ENCODE assay signal across 18 cellular contexts in the genomic region with DNA sequence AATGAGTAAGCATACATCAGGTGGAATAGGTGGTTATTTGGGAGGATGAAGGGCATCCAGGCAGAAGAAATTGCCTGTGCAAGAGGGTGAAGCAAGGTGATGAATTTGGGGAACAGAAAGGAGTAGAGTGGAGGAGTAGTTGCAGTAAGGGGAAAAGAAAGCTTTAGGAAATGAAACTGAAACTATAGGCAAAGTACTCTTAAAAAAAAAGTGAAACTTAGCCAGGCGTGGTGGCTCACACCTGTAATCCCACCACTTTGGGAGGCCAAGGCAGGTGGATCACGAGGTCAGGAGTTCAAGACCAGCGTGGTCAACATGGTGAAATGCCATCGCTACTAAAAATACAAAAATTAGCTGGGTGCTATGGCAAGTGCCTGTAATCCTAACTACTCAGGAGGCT. TPM values are rescaled to one million over a fixed set of nuclear protein-coding genes. Genes with fewer than 3 reads are reported as not detected.
DNase-seq lines count a peak whose midpoint lies in the region; ATAC-seq and TF ChIP-seq lines count a peak whose summit lies in the region.
"Had no signal": no experiment of that assay in that cellular context is flagged by ENCODE, and none has a peak within 500 bp of the region (broad histone marks: within the 10 kb centered on the region; RNA-seq: fewer than 3 reads in every experiment).

No MANE protein-coding gene starts in this region.

- H3K36me3 Mint-ChIP-seq in CD4-positive, CD25-positive, alpha-beta regulatory T cell = peaks cover 51% of the 10 kb centered on the region
- peaks cover 58% of the 10 kb centered on the region for H3K36me3 Mint-ChIP-seq in T-helper 2 cell treated with Interferon-gamma antibody and Interleukin-4, amounts not matched to agents 5 μg/mL and 100 μg/mL, for 36 hours (ENCODE audit: low read depth)

- H3K27me3 Mint-ChIP-seq in CD4-positive, CD25-positive, alpha-beta regulatory T cell = no peaks in the 10 kb centered on the region
- H3K27me3 Mint-ChIP-seq in T-helper 2 cell treated with Interferon-gamma antibody and Interleukin-4, amounts not matched to agents 5 μg/mL and 100 μg/mL, for 36 hours (ENCODE audit: low read depth) = no peaks in the 10 kb centered on the region
- H3K27me3 Mint-ChIP-seq: activated naive CD4-positive, alpha-beta T cell treated with anti-CD3 and anti-CD28 coated beads, Interleukin-2, amount 50 U/mL, for 24 hours had no signal

- H3K27me3 ChIP-seq in CD4-positive, CD25-positive, alpha-beta regulatory T cell (ENCODE audit: control insufficient read depth, insufficient read depth, low read length) = no peaks in the 10 kb centered on the region
- H3K27me3 ChIP-seq in vagina = no peaks in the 10 kb centered on the region
- H3K27me3 ChIP-seq: esophagus squamous epithelium, SJSA1 had no signal

- H3K9me3 ChIP-seq in CD4-positive, CD25-positive, alpha-beta regulatory T cell (ENCODE audit: control insufficient read depth in 2 of 2, low read length in 2 of 2) = no peaks in the 10 kb centered on the region
- H3K9me3 ChIP-seq in vagina = no peaks in the 10 kb centered on the region
- H3K9me3 ChIP-seq: esophagus squamous epithelium, SJSA1 had no signal

- H3K27ac ChIP-seq in CD4-positive, CD25-positive, alpha-beta regulatory T cell (ENCODE audit: insufficient read depth, low read length, poor library complexity, severe bottlenecking) = no peak overlapping the region
- no peak overlapping the region for H3K27ac ChIP-seq in vagina
- H3K27ac ChIP-seq: esophagus squamous epithelium, SJSA1 had no signal

- peak overlapping the region in 1 of 4 donors; percentile 2 for H3K4me3 Mint-ChIP-seq in CD4-positive, CD25-positive, alpha-beta regulatory T cell
- peak overlapping the region; percentile 43 for H3K4me3 Mint-ChIP-seq in T-helper 2 cell treated with Interferon-gamma antibody and Interleukin-4, amounts not matched to agents 5 μg/mL and 100 μg/mL, for 36 hours
- H3K4me3 Mint-ChIP-seq: activated naive CD4-positive, alpha-beta T cell treated with anti-CD3 and anti-CD28 coated beads, Interleukin-2, amount 50 U/mL, for 24 hours; stimulated activated effector memory CD8-positive, alpha-beta T cell treated with anti-CD3 and anti-CD28 coated beads, Interleukin-12 subunit alpha, Interleukin-12 subunit beta, amount 100 ng/mL, for 72 hours had no signal

- no peak for TF ChIP-seq CTCF in vagina (IDR thresholded peaks at IDR 0.05)

- peaks cover 5 to 13% (median 10%) of the 10 kb centered on the region in 4 donors for H3K4me1 Mint-ChIP-seq in CD4-positive, CD25-positive, alpha-beta regulatory T cell
- peaks cover 14% of the 10 kb centered on the region for H3K4me1 Mint-ChIP-seq in T-helper 2 cell treated with Interferon-gamma antibody and Interleukin-4, amounts not matched to agents 5 μg/mL and 100 μg/mL, for 36 hours (ENCODE audit: low read depth)

- DNase-seq in CD4-positive, CD25-positive, alpha-beta regulatory T cell = peak in 1 of 3 donors; percentile 44
- DNase-seq in T-helper 2 cell treated with Interferon-gamma antibody and Interleukin-4, amounts not matched to agents 5 μg/mL and 100 μg/mL, for 36 hours (ENCODE audit: low spot score) = no peak
- no peak for DNase-seq in central memory CD4-positive, alpha-beta T cell
- DNase-seq in DMS53 treated with DMSO at 0.1 percent for 48 hours (lab: John Stamatoyannopoulos, UW; ENCODE audit: unreplicated experiment) (no peak), vagina (ENCODE audit: extremely low spot score in 2 of 2) (no peak)
- DNase-seq: activated CD4-positive, CD25-positive, alpha-beta regulatory T cell treated with anti-CD3 and anti-CD28 coated beads, Interleukin-2, amount 50 U/mL, for 72 hours; esophagus squamous epithelium; GDM1; midbrain; NCI-H510A; stimulated activated CD4-positive, alpha-beta T cell treated with anti-CD3 and anti-CD28 coated beads, Interleukin-1b, Interleukin-23, amount 100 ng/mL, for 48 hours had no signal

- H3K9me3 Mint-ChIP-seq in CD4-positive, CD25-positive, alpha-beta regulatory T cell = peaks cover 0 to 1% (median 0%) of the 10 kb centered on the region in 7 donors
- peaks cover 5% of the 10 kb centered on the region for H3K9me3 Mint-ChIP-seq in T-helper 2 cell treated with Interferon-gamma antibody and Interleukin-4, amounts not matched to agents 5 μg/mL and 100 μg/mL, for 36 hours
- H3K9me3 Mint-ChIP-seq: activated naive CD4-positive, alpha-beta T cell treated with anti-CD3 and anti-CD28 coated beads, Interleukin-2, amount 50 U/mL, for 24 hours; stimulated activated effector memory CD8-positive, alpha-beta T cell treated with anti-CD3 and anti-CD28 coated beads, Interleukin-12 subunit alpha, Interleukin-12 subunit beta, amount 100 ng/mL, for 72 hours had no signal

- intact Hi-C loops in vagina (cut with DNase I) = no loop called here

- no peaks in the 10 kb centered on the region for H3K4me1 ChIP-seq in CD4-positive, CD25-positive, alpha-beta regulatory T cell (ENCODE audit: control insufficient read depth, insufficient read depth, low read length, poor library complexity, severe bottlenecking)
- H3K4me1 ChIP-seq in vagina = no peaks in the 10 kb centered on the region
- H3K4me1 ChIP-seq: esophagus squamous epithelium, SJSA1 had no signal

- no peak for ATAC-seq in CD4-positive, CD25-positive, alpha-beta regulatory T cell (ENCODE audit: low read depth in 2 of 2)
- ATAC-seq in GM18517 (IDR thresholded peaks at IDR 0.05; ENCODE audit: unreplicated experiment) (peak; percentile 46), HG03066 (IDR thresholded peaks at IDR 0.05; ENCODE audit: low read depth, unreplicated experiment) (peak; percentile 52), GM18873 (IDR thresholded peaks at IDR 0.05; ENCODE audit: low FRiP score, unreplicated experiment) (no peak)
- ATAC-seq: HCT116; stimulated activated effector memory CD8-positive, alpha-beta T cell treated with anti-CD3 and anti-CD28 coated beads, Interleukin-12 subunit alpha, Interleukin-12 subunit beta, amount 100 ng/mL, for 72 hours had no signal

- peak overlapping the region in 2 of 3 donors; percentile 34 to 43 for H3K27ac Mint-ChIP-seq in CD4-positive, CD25-positive, alpha-beta regulatory T cell
- peak overlapping the region; percentile 87 for H3K27ac Mint-ChIP-seq in T-helper 2 cell treated with Interferon-gamma antibody and Interleukin-4, amounts not matched to agents 5 μg/mL and 100 μg/mL, for 36 hours
- H3K27ac Mint-ChIP-seq: activated naive CD4-positive, alpha-beta T cell treated with anti-CD3 and anti-CD28 coated beads, Interleukin-2, amount 50 U/mL, for 24 hours; stimulated activated effector memory CD8-positive, alpha-beta T cell treated with anti-CD3 and anti-CD28 coated beads, Interleukin-12 subunit alpha, Interleukin-12 subunit beta, amount 100 ng/mL, for 72 hours had no signal

- no peak for TF ChIP-seq POLR2A in vagina (IDR thresholded peaks at IDR 0.05)

- H3K36me3 ChIP-seq in CD4-positive, CD25-positive, alpha-beta regulatory T cell (ENCODE audit: control insufficient read depth, insufficient read depth, low read length) = peaks cover 88% of the 10 kb centered on the region
- H3K36me3 ChIP-seq in vagina = peaks cover 0 to 68% of the 10 kb centered on the region in 2 donors

- H3K4me3 ChIP-seq in CD4-positive, CD25-positive, alpha-beta regulatory T cell (ENCODE audit: low read depth, low read length) = peak overlapping the region; percentile 1
- H3K4me3 ChIP-seq in vagina = no peak overlapping the region
- H3K4me3 ChIP-seq: esophagus squamous epithelium, SJSA1 had no signal

RNA-seq across cellular contexts. Expression of a gene that starts 17.6 kb away (rescaled TPM):
- total RNA-seq in CD4-positive, CD25-positive, alpha-beta regulatory T cell = 56.3 TPM
- polyA plus RNA-seq in CD4-positive, CD25-positive, alpha-beta regulatory T cell = 10 to 100 TPM; 21.1 to 32.7 (median 27.4) TPM
- total RNA-seq in vagina = 28.2 TPM

Comparison
In these comparisons a context has a peak if more than half of its experiments do, and no peak if none do; other contexts are left out.
1. ATAC-seq: peak in GM18517 (single experiment) and HG03066 (single experiment); none in CD4-positive, CD25-positive, alpha-beta regulatory T cell (0 of 2) and GM18873 (single experiment).